Comparison of ENCODE assay signal across 31 cellular contexts in the genomic region with DNA sequence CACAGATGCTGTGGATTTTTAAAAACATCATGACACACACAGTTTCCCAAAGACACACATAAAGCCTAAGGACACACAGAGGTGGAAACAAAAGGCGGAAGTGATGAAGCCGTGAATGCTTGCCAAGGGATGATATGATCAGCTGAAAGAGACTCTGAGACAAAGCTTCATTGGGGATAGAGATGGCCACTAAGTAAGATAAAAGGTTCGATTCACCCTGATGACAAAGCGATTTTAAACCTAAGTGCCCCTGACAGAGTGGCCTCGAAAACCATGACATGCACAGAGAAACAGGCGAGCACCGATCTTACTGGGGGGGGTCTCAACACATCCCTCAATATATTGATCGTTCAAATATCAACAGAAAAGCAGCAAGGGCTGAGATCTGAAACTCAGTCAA. TPM values are rescaled to one million over a fixed set of nuclear protein-coding genes. Genes with fewer than 3 reads are reported as not detected.
DNase-seq lines count a peak whose midpoint lies in the region; ATAC-seq and TF ChIP-seq lines count a peak whose summit lies in the region.
"Had no signal": no experiment of that assay in that cellular context is flagged by ENCODE, and none has a peak within 500 bp of the region (broad histone marks: within the 10 kb centered on the region; RNA-seq: fewer than 3 reads in every experiment).

No MANE protein-coding gene starts in this region.

- H3K36me3 ChIP-seq in mammary epithelial cell (ENCODE audit: insufficient read depth, low read length), result no peaks in the 10 kb centered on the region
- H3K36me3 ChIP-seq: heart right ventricle, transverse colon, WERI-Rb-1 had no signal

- no peaks in the 10 kb centered on the region for H3K9me3 ChIP-seq in mammary epithelial cell (replicated peaks; ENCODE audit: insufficient read depth, low read length)
- H3K9me3 ChIP-seq: A549, heart right ventricle, psoas muscle, transverse colon had no signal

- H3K27ac ChIP-seq in mammary epithelial cell (ENCODE audit: insufficient read depth, low read depth, low read length), result no peak overlapping the region
- H3K27ac ChIP-seq: A549, foreskin keratinocyte, psoas muscle, transverse colon, WERI-Rb-1 had no signal

- H2AFZ ChIP-seq in mammary epithelial cell (ENCODE audit: low read depth, low read length), result no peak overlapping the region

- H3K4me1 ChIP-seq in mammary epithelial cell (ENCODE audit: insufficient read depth, low read length), result no peaks in the 10 kb centered on the region
- H3K4me1 ChIP-seq: A549, foreskin keratinocyte, transverse colon had no signal

- dilution Hi-C loops in mammary epithelial cell (cut with HindIII; ENCODE audit: low sequenced_read_pairs), result loop anchor here (5.0 kb wide), 2 partner anchors 66 to 216 kb away; no protein-coding TSS in a partner anchor

- H3K4me3 ChIP-seq in mammary epithelial cell (replicated peaks in 1 of 3; ENCODE audit: insufficient read depth in 1 of 3, low read depth in 2 of 3, low read length in 3 of 3), result no peak overlapping the region
- H3K4me3 ChIP-seq: A549, heart right ventricle, psoas muscle, transverse colon had no signal

- BruUV-seq in mammary epithelial cell (replicated peaks; lab: Mats Ljungman, UMichigan), result no TSS peak

- no peak for TF ChIP-seq CTCF in mammary epithelial cell (conservative IDR thresholded peaks at IDR 0.05 in 1 of 2, IDR thresholded peaks at IDR 0.05 in 1 of 2; ENCODE audit: extremely low read depth in 1 of 2, insufficient read depth in 1 of 2, low read depth in 1 of 2, low read length in 2 of 2)

- H3K4me2 ChIP-seq in mammary epithelial cell (ENCODE audit: insufficient read depth, low read depth, low read length), result no peak overlapping the region
- H3K4me2 ChIP-seq: A549 had no signal

- DNase-seq in CMK (ENCODE audit: low read depth) (peak; percentile 11), OCI-M2 (lab: John Stamatoyannopoulos, UW; ENCODE audit: unreplicated experiment) (peak; percentile 27), mammary epithelial cell (peak; percentile 25), globus pallidus (ENCODE audit: low spot score) (peak; percentile 49), NCI-H187 (lab: John Stamatoyannopoulos, UW) (no peak)
- DNase-seq: activated CD4-positive, alpha-beta T cell treated with anti-CD3 and anti-CD28 coated beads for 4 hours; activated CD8-positive, alpha-beta T cell treated with anti-CD3 and anti-CD28 coated beads, Interleukin-2, amount 10 ng/mL, durations not matched to agents 7 days and 5 days; activated naive CD4-positive, alpha-beta T cell treated with anti-CD3 and anti-CD28 coated beads, Interleukin-2, amount 50 U/mL, for 16 hours; amniotic stem cell; DND-41; effector CD4-positive, alpha-beta T cell; foreskin keratinocyte; heart right ventricle; IMR-90; kidney; naive thymus-derived CD8-positive, alpha-beta T cell; NCI-H1048; NCI-H1694; NCI-H446; NCI-H82; psoas muscle; Right ventricle myocardium superior; stimulated activated CD4-positive, alpha-beta T cell treated with anti-CD3 and anti-CD28 coated beads, Interleukin-15, amount 100 ng/mL, for 24 hours; stimulated activated CD4-positive, alpha-beta T cell treated with anti-CD3 and anti-CD28 coated beads, Interleukin-4, amount 100 ng/mL, for 4 hours; T-helper 2 cell; transverse colon; WERI-Rb-1 had no signal

- intact Hi-C loops in mammary epithelial cell (cut with micrococcal nuclease), result no loop called here

- no peaks in the 10 kb centered on the region for H3K27me3 ChIP-seq in mammary epithelial cell (ENCODE audit: insufficient read depth, low read length)
- H3K27me3 ChIP-seq: foreskin keratinocyte, transverse colon had no signal

- no peak for ATAC-seq in HG03175 (IDR thresholded peaks at IDR 0.05; ENCODE audit: unreplicated experiment)
- ATAC-seq in GM21576 (IDR thresholded peaks at IDR 0.05; ENCODE audit: unreplicated experiment), result no peak
- no peak for ATAC-seq in HG02610 (IDR thresholded peaks at IDR 0.05; ENCODE audit: unreplicated experiment)
- ATAC-seq: A549; activated CD8-positive, alpha-beta T cell treated with anti-CD3 and anti-CD28 coated beads, Interleukin-2, amount 10 ng/mL, durations not matched to agents 7 days and 5 days; foreskin keratinocyte; naive thymus-derived CD8-positive, alpha-beta T cell; psoas muscle had no signal

- no peaks in the 10 kb centered on the region for H4K20me1 ChIP-seq in mammary epithelial cell (ENCODE audit: insufficient read depth, low read length)

- 69% methylated on average over 8 of the region's 8 CpGs for WGBS in mammary epithelial cell (ENCODE audit: low coverage, missing lambda C conversion rate)

- H3K79me2 ChIP-seq in mammary epithelial cell (ENCODE audit: insufficient read depth, low read length), result no peaks in the 10 kb centered on the region

- in situ Hi-C loops in mammary epithelial cell (cut with MboI; ENCODE audit: low sequenced_read_pairs in 2 of 2), result no loop called here

- CTCF ChIA-PET in mammary epithelial cell (lab: Charles Lee; ENCODE audit: low non-redundant PET), result interaction anchor here (0.6 kb wide), 1 partner anchor 205 kb away, joined by 3 read pairs; no protein-coding TSS in a partner anchor

- no peak overlapping the region for H3K9ac ChIP-seq in mammary epithelial cell (ENCODE audit: insufficient read depth, low read length)

RNA-seq across cellular contexts. Expression of a gene that starts 20.3 kb away (rescaled TPM):
- 100 to 1,000 TPM; 142 to 333 TPM for total RNA-seq in mammary epithelial cell
- 337 TPM for polyA plus RNA-seq in mammary epithelial cell
- 310 TPM for polyA minus RNA-seq in mammary epithelial cell

Comparison
In these comparisons a context has a peak if more than half of its experiments do, and no peak if none do; other contexts are left out.
1. DNase-seq: peak in CMK (single experiment), OCI-M2 (single experiment), mammary epithelial cell (single experiment) and globus pallidus (single experiment); none in NCI-H187 (0 of 2).